ENCODE assay signal across 1 cellular context in genomic region chr7:74289018-74289659, GRCh38.
TF ChIP-seq lines count a peak whose summit lies in the region.

CLIP2 (plus strand) TSS chr7:74289407; CDS start chr7:74317547, 28,140 bp downstream.

TF ChIP-seq in HepG2, 621 proteins besides CTCF, POLR2A, EP300 and RAD21 (continued from another document and continues in another):
- TF ChIP-seq ZBTB2 (CRISPR knock-in tag; IDR thresholded peaks at IDR 0.05; ENCODE audit: low read depth) (0 out of 2 replicates have a peak, but pooled peaks have one; percentile 42), MIER3 (CRISPR knock-in tag; IDR thresholded peaks at IDR 0.05; ENCODE audit: borderline replicate concordance) (no peak), ZNF431 (CRISPR knock-in tag; IDR thresholded peaks at IDR 0.05; ENCODE audit: borderline replicate concordance, low read depth) (0 out of 2 replicates have a peak, but pooled peaks have one; percentile 36), ZNF75D (CRISPR knock-in tag; IDR thresholded peaks at IDR 0.05; ENCODE audit: borderline replicate concordance) (no peak), ZNF484 (CRISPR knock-in tag; IDR thresholded peaks at IDR 0.05; ENCODE audit: borderline replicate concordance, low read depth) (no peak), ZNF501 (CRISPR knock-in tag; IDR thresholded peaks at IDR 0.05) (0 out of 2 replicates have a peak, but pooled peaks have one; percentile 32), ZNF7 (CRISPR knock-in tag; IDR thresholded peaks at IDR 0.05) (no peak), ZNF574 (CRISPR knock-in tag; IDR thresholded peaks at IDR 0.05) (0 out of 2 replicates have a peak, but pooled peaks have one; percentile 17), ZBTB10 (CRISPR knock-in tag; IDR thresholded peaks at IDR 0.05; ENCODE audit: borderline replicate concordance) (no peak), PTBP1 (IDR thresholded peaks at IDR 0.05; ENCODE audit: low read depth, low read length, poor library complexity, severe bottlenecking) (no peak), ZNF678 (CRISPR knock-in tag; IDR thresholded peaks at IDR 0.05) (no peak), ZSCAN21 (CRISPR knock-in tag; IDR thresholded peaks at IDR 0.05; ENCODE audit: borderline replicate concordance) (no peak; the same call in 1 of the 2 replicates), GFI1 (CRISPR knock-in tag; IDR thresholded peaks at IDR 0.05; ENCODE audit: borderline replicate concordance) (no peak), ZNF672 (CRISPR knock-in tag; IDR thresholded peaks at IDR 0.05) (peak; percentile 69; the same call in 1 of the 2 replicates), ZFY (CRISPR knock-in tag; IDR thresholded peaks at IDR 0.05) (peak; percentile 78), MIER2 (CRISPR knock-in tag; IDR thresholded peaks at IDR 0.05) (no peak), ZGPAT (CRISPR knock-in tag; IDR thresholded peaks at IDR 0.05) (no peak), TFE3 (CRISPR knock-in tag; IDR thresholded peaks at IDR 0.05) (no peak), RFX5 (IDR thresholded peaks at IDR 0.05; ENCODE audit: low read depth, low read length) (no peak), MAZ (IDR thresholded peaks at IDR 0.05; ENCODE audit: borderline replicate concordance, low read depth, low read length) (peak; percentile 47; the same call in 1 of the 2 replicates), MAZ (CRISPR knock-in tag; IDR thresholded peaks at IDR 0.05; ENCODE audit: low read depth) (peak; percentile 54; the same call in 1 of the 2 replicates), NFIB (CRISPR knock-in tag; IDR thresholded peaks at IDR 0.05; ENCODE audit: borderline replicate concordance) (no peak), DNMT1 (CRISPR knock-in tag; IDR thresholded peaks at IDR 0.05) (no peak), THYN1 (CRISPR knock-in tag; IDR thresholded peaks at IDR 0.05; ENCODE audit: borderline replicate concordance, low read depth) (no peak), ZNF207 (IDR thresholded peaks at IDR 0.05; ENCODE audit: borderline replicate concordance) (no peak), BCL6 (CRISPR knock-in tag; IDR thresholded peaks at IDR 0.05) (no peak), ELF3 (CRISPR knock-in tag; IDR thresholded peaks at IDR 0.05) (peak; percentile 8; the same call in 1 of the 2 replicates), ZKSCAN1 (IDR thresholded peaks at IDR 0.05; ENCODE audit: low read length) (no peak), ZNF451 (CRISPR knock-in tag; IDR thresholded peaks at IDR 0.05) (0 out of 2 replicates have a peak, but pooled peaks have one; percentile 40), MYC (CRISPR knock-in tag; IDR thresholded peaks at IDR 0.05; ENCODE audit: borderline replicate concordance) (no peak), JUN (CRISPR knock-in tag; IDR thresholded peaks at IDR 0.05) (no peak), ZNF34 (CRISPR knock-in tag; IDR thresholded peaks at IDR 0.05; ENCODE audit: borderline replicate concordance) (no peak), PCBP1 (IDR thresholded peaks at IDR 0.05; ENCODE audit: borderline replicate concordance, low read depth, low read length) (0 out of 2 replicates have a peak, but pooled peaks have one; percentile 42), NCOA2 (CRISPR knock-in tag; IDR thresholded peaks at IDR 0.05) (no peak), ISX (CRISPR knock-in tag; conservative IDR thresholded peaks at IDR 0.05) (no peak), ZNF841 (CRISPR knock-in tag; IDR thresholded peaks at IDR 0.05; ENCODE audit: borderline replicate concordance) (no peak), TGIF2 (CRISPR knock-in tag; IDR thresholded peaks at IDR 0.05) (0 out of 2 replicates have a peak, but pooled peaks have one; percentile 32), ZNF614 (CRISPR knock-in tag; IDR thresholded peaks at IDR 0.05; ENCODE audit: borderline replicate concordance) (no peak), MLLT10 (CRISPR knock-in tag; IDR thresholded peaks at IDR 0.05) (no peak), MAF1 (CRISPR knock-in tag; IDR thresholded peaks at IDR 0.05; ENCODE audit: borderline replicate concordance) (no peak), E2F5 (CRISPR knock-in tag; conservative IDR thresholded peaks at IDR 0.05) (no peak), SIX1 (CRISPR knock-in tag; IDR thresholded peaks at IDR 0.05; ENCODE audit: borderline replicate concordance) (no peak), ZNF552 (CRISPR knock-in tag; IDR thresholded peaks at IDR 0.05; ENCODE audit: borderline replicate concordance) (no peak), HBP1 (CRISPR knock-in tag; IDR thresholded peaks at IDR 0.05; ENCODE audit: low read depth) (0 out of 2 replicates have a peak, but pooled peaks have one; percentile 25), SMAD1 (CRISPR knock-in tag; IDR thresholded peaks at IDR 0.05; ENCODE audit: borderline replicate concordance, low read depth) (no peak), ETV5 (CRISPR knock-in tag; IDR thresholded peaks at IDR 0.05; ENCODE audit: borderline replicate concordance) (no peak)
- TF ChIP-seq, protein P1, sequence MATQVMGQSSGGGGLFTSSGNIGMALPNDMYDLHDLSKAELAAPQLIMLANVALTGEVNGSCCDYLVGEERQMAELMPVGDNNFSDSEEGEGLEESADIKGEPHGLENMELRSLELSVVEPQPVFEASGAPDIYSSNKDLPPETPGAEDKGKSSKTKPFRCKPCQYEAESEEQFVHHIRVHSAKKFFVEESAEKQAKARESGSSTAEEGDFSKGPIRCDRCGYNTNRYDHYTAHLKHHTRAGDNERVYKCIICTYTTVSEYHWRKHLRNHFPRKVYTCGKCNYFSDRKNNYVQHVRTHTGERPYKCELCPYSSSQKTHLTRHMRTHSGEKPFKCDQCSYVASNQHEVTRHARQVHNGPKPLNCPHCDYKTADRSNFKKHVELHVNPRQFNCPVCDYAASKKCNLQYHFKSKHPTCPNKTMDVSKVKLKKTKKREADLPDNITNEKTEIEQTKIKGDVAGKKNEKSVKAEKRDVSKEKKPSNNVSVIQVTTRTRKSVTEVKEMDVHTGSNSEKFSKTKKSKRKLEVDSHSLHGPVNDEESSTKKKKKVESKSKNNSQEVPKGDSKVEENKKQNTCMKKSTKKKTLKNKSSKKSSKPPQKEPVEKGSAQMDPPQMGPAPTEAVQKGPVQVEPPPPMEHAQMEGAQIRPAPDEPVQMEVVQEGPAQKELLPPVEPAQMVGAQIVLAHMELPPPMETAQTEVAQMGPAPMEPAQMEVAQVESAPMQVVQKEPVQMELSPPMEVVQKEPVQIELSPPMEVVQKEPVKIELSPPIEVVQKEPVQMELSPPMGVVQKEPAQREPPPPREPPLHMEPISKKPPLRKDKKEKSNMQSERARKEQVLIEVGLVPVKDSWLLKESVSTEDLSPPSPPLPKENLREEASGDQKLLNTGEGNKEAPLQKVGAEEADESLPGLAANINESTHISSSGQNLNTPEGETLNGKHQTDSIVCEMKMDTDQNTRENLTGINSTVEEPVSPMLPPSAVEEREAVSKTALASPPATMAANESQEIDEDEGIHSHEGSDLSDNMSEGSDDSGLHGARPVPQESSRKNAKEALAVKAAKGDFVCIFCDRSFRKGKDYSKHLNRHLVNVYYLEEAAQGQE (IDR thresholded peaks at IDR 0.05; ENCODE audit: borderline replicate concordance in 1 of 2, low read depth in 1 of 2, low read length in 2 of 2), result no peak
- TF ChIP-seq, protein P2, sequence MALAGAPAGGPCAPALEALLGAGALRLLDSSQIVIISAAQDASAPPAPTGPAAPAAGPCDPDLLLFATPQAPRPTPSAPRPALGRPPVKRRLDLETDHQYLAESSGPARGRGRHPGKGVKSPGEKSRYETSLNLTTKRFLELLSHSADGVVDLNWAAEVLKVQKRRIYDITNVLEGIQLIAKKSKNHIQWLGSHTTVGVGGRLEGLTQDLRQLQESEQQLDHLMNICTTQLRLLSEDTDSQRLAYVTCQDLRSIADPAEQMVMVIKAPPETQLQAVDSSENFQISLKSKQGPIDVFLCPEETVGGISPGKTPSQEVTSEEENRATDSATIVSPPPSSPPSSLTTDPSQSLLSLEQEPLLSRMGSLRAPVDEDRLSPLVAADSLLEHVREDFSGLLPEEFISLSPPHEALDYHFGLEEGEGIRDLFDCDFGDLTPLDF (CRISPR knock-in tag; IDR thresholded peaks at IDR 0.05), result no peak
